23 cellular contexts compared by ENCODE assay signal in genomic region chr9:90860826-90861225, GRCh38. TPM values are rescaled to one million over a fixed set of nuclear protein-coding genes. Genes with fewer than 3 reads are reported as not detected.
DNase-seq lines count a peak whose midpoint lies in the region; ATAC-seq and TF ChIP-seq lines count a peak whose summit lies in the region.
"Had no signal": no experiment of that assay in that cellular context is flagged by ENCODE, and none has a peak within 500 bp of the region (broad histone marks: within the 10 kb centered on the region; RNA-seq: fewer than 3 reads in every experiment).

No MANE protein-coding gene starts in this region.

- peaks cover 2% of the 10 kb centered on the region for H3K27me3 ChIP-seq in CD4-positive, CD25-positive, alpha-beta regulatory T cell (ENCODE audit: control insufficient read depth, insufficient read depth, low read length)
- no peaks in the 10 kb centered on the region for H3K27me3 ChIP-seq in hepatocyte
- H3K27me3 ChIP-seq: ascending aorta, esophagus squamous epithelium had no signal

- H4K20me1 ChIP-seq in hepatocyte (ENCODE audit: insufficient read depth, poor library complexity, severe bottlenecking): no peaks in the 10 kb centered on the region

- no peak overlapping the region for H3K4me3 Mint-ChIP-seq in CD4-positive, CD25-positive, alpha-beta regulatory T cell
- H3K4me3 Mint-ChIP-seq in IgD-negative memory B cell: peak overlapping the region in 1 of 4 donors; percentile 3
- no peak overlapping the region for H3K4me3 Mint-ChIP-seq in activated T-cell treated with anti-CD3 and anti-CD28 coated beads, Interleukin-2, amount 50 U/mL, for 24 hours
- H3K4me3 Mint-ChIP-seq: activated CD4-positive, alpha-beta T cell treated with anti-CD3 and anti-CD28 coated beads for 36 hours; HFFc6; nephron progenitor cell had no signal

- H3K79me2 ChIP-seq in hepatocyte: no peaks in the 10 kb centered on the region

- H3K4me3 ChIP-seq in CD4-positive, CD25-positive, alpha-beta regulatory T cell (ENCODE audit: low read depth, low read length): no peak overlapping the region
- H3K4me3 ChIP-seq in mucosa of descending colon: no peak overlapping the region
- H3K4me3 ChIP-seq in hepatocyte: no peak overlapping the region
- H3K4me3 ChIP-seq: ascending aorta, esophagus squamous epithelium, GM12878, SJSA1 had no signal

- H3K9me3 Mint-ChIP-seq in CD4-positive, CD25-positive, alpha-beta regulatory T cell: no peaks in the 10 kb centered on the region
- H3K9me3 Mint-ChIP-seq in IgD-negative memory B cell: no peaks in the 10 kb centered on the region
- no peaks in the 10 kb centered on the region for H3K9me3 Mint-ChIP-seq in activated T-cell treated with anti-CD3 and anti-CD28 coated beads, Interleukin-2, amount 50 U/mL, for 24 hours
- H3K9me3 Mint-ChIP-seq: HFFc6, nephron progenitor cell had no signal

- H2AFZ ChIP-seq in hepatocyte: no peak overlapping the region

- H3K27ac Mint-ChIP-seq in CD4-positive, CD25-positive, alpha-beta regulatory T cell: no peak overlapping the region
- H3K27ac Mint-ChIP-seq in IgD-negative memory B cell: peak overlapping the region in 2 of 3 donors; percentile 83 to 86
- no peak overlapping the region for H3K27ac Mint-ChIP-seq in activated T-cell treated with anti-CD3 and anti-CD28 coated beads, Interleukin-2, amount 50 U/mL, for 24 hours
- H3K27ac Mint-ChIP-seq: activated CD4-positive, alpha-beta T cell treated with anti-CD3 and anti-CD28 coated beads for 36 hours; HFFc6; nephron progenitor cell; progenitor cell of endocrine pancreas had no signal

- 94% methylated on average over 7 of the region's 7 CpGs for WGBS in hepatocyte (ENCODE audit: low lambda C conversion rate, missing lambda C conversion rate)

- H3K4me1 Mint-ChIP-seq in CD4-positive, CD25-positive, alpha-beta regulatory T cell: peaks cover 4 to 16% (median 6%) of the 10 kb centered on the region in 4 donors
- peaks cover 29 to 43% (median 42%) of the 10 kb centered on the region in 3 donors for H3K4me1 Mint-ChIP-seq in IgD-negative memory B cell
- H3K4me1 Mint-ChIP-seq in activated T-cell treated with anti-CD3 and anti-CD28 coated beads, Interleukin-2, amount 50 U/mL, for 24 hours (ENCODE audit: low read depth): peaks cover 23% of the 10 kb centered on the region
- H3K4me1 Mint-ChIP-seq: nephron progenitor cell had no signal

- H3K9me2 ChIP-seq in hepatocyte (replicated peaks; ENCODE audit: insufficient read depth): no peaks in the 10 kb centered on the region

- TF ChIP-seq CTCF in mucosa of descending colon (IDR thresholded peaks at IDR 0.05): no peak
- no peak for TF ChIP-seq CTCF in hepatocyte (IDR thresholded peaks at IDR 0.05; ENCODE audit: poor library complexity)

- no peak for DNase-seq in CD4-positive, CD25-positive, alpha-beta regulatory T cell
- DNase-seq in SIG-M5 treated with dmso at 0.1 percent for 504 hours (lab: John Stamatoyannopoulos, UW; ENCODE audit: unreplicated experiment) (peak; percentile 79), mucosa of descending colon (peak in 1 of 3 donors; percentile 13), hepatocyte (ENCODE audit: low spot score) (no peak)
- DNase-seq in activated T-cell treated with anti-CD3 and anti-CD28 coated beads, Interleukin-2, amount 50 U/mL, for 24 hours: no peak
- DNase-seq: activated CD4-positive, alpha-beta T cell treated with anti-CD3 and anti-CD28 coated beads for 36 hours; activated gamma-delta T cell treated with Interleukin-2 at 50 U/mL for 16 hours; cerebellar nuclear complex; effector CD8-positive, alpha-beta T cell; esophagus squamous epithelium; HFFc6; NCI-H2029; nephron progenitor cell; T-helper 9 cell had no signal

- H3K4me1 ChIP-seq in CD4-positive, CD25-positive, alpha-beta regulatory T cell (ENCODE audit: control insufficient read depth, insufficient read depth, low read length, poor library complexity, severe bottlenecking): peaks cover 7% of the 10 kb centered on the region
- H3K4me1 ChIP-seq in mucosa of descending colon (ENCODE audit: low read depth): no peaks in the 10 kb centered on the region
- no peaks in the 10 kb centered on the region for H3K4me1 ChIP-seq in hepatocyte (ENCODE audit: insufficient read depth)
- H3K4me1 ChIP-seq: ascending aorta, esophagus squamous epithelium, SJSA1 had no signal

- H3K4me2 ChIP-seq in hepatocyte: no peak overlapping the region

- no peaks in the 10 kb centered on the region for H3K36me3 ChIP-seq in CD4-positive, CD25-positive, alpha-beta regulatory T cell (ENCODE audit: control insufficient read depth, insufficient read depth, low read length)
- H3K36me3 ChIP-seq in mucosa of descending colon (ENCODE audit: low read depth) (no peaks in the 10 kb centered on the region), hepatocyte (replicated peaks; ENCODE audit: insufficient read depth, low read depth) (no peaks in the 10 kb centered on the region)
- H3K36me3 ChIP-seq: ascending aorta, SJSA1 had no signal

- ATAC-seq in CD4-positive, CD25-positive, alpha-beta regulatory T cell (ENCODE audit: low read depth in 2 of 2): peak; percentile 25 to 32
- ATAC-seq in mucosa of descending colon (peak; percentile 9), GM18861 (IDR thresholded peaks at IDR 0.05; ENCODE audit: unreplicated experiment) (no peak), HG03378 (IDR thresholded peaks at IDR 0.05; ENCODE audit: unreplicated experiment) (no peak)
- ATAC-seq: activated CD4-positive, alpha-beta T cell treated with anti-CD3 and anti-CD28 coated beads for 36 hours; GM12878 had no signal

- H3K36me3 Mint-ChIP-seq in CD4-positive, CD25-positive, alpha-beta regulatory T cell: no peaks in the 10 kb centered on the region
- peaks cover 4% of the 10 kb centered on the region for H3K36me3 Mint-ChIP-seq in IgD-negative memory B cell
- no peaks in the 10 kb centered on the region for H3K36me3 Mint-ChIP-seq in activated T-cell treated with anti-CD3 and anti-CD28 coated beads, Interleukin-2, amount 50 U/mL, for 24 hours (ENCODE audit: low read depth)

- H3K27me3 Mint-ChIP-seq in CD4-positive, CD25-positive, alpha-beta regulatory T cell: peaks cover 4% of the 10 kb centered on the region
- no peaks in the 10 kb centered on the region for H3K27me3 Mint-ChIP-seq in IgD-negative memory B cell
- H3K27me3 Mint-ChIP-seq in activated T-cell treated with anti-CD3 and anti-CD28 coated beads, Interleukin-2, amount 50 U/mL, for 24 hours: peaks cover 7% of the 10 kb centered on the region
- H3K27me3 Mint-ChIP-seq: activated CD4-positive, alpha-beta T cell treated with anti-CD3 and anti-CD28 coated beads for 36 hours; progenitor cell of endocrine pancreas had no signal

- H3K27ac ChIP-seq in CD4-positive, CD25-positive, alpha-beta regulatory T cell (ENCODE audit: insufficient read depth, low read length, poor library complexity, severe bottlenecking): no peak overlapping the region
- H3K27ac ChIP-seq in hepatocyte: no peak overlapping the region
- H3K27ac ChIP-seq: ascending aorta, esophagus squamous epithelium, SJSA1 had no signal

- no peaks in the 10 kb centered on the region for H3K9me3 ChIP-seq in CD4-positive, CD25-positive, alpha-beta regulatory T cell (ENCODE audit: control insufficient read depth in 2 of 2, low read length in 2 of 2)
- H3K9me3 ChIP-seq in mucosa of descending colon: no peaks in the 10 kb centered on the region
- no peaks in the 10 kb centered on the region for H3K9me3 ChIP-seq in hepatocyte (ENCODE audit: low read depth)
- H3K9me3 ChIP-seq: ascending aorta, esophagus squamous epithelium, SJSA1 had no signal

- intact Hi-C loops in mucosa of descending colon (cut with DNase I, micrococcal nuclease): loop anchor here (10.0 kb wide), 2 partner anchors 716 to 1276 kb away; no protein-coding TSS in a partner anchor

RNA-seq across cellular contexts. Expression of gene SYK, which starts 59.2 kb away (rescaled TPM):
- total RNA-seq in CD4-positive, CD25-positive, alpha-beta regulatory T cell: 0.81 TPM
- polyA plus RNA-seq in CD4-positive, CD25-positive, alpha-beta regulatory T cell: under 1 TPM in 3 of 4 donors, not detected in 1; 0.13 to 0.72 (median 0.23) TPM
- polyA plus RNA-seq in IgD-negative memory B cell (314 TPM), hepatocyte (2.2 and 5.1 TPM in 2 replicates)
- total RNA-seq in mucosa of descending colon (10 to 100 TPM; 29.0 to 59.5 (median 43.4) TPM), hepatocyte (3.6 and 4.9 TPM in 2 replicates)
- total RNA-seq: G401, HFFc6, lung microvascular endothelial cell, SJSA1 had no signal

Comparison
In these comparisons a context has a peak if more than half of its experiments do, and no peak if none do; other contexts are left out.
1. ATAC-seq: peak in CD4-positive, CD25-positive, alpha-beta regulatory T cell (2 of 2) and mucosa of descending colon (single experiment); none in GM18861 (single experiment) and HG03378 (single experiment).
2. H3K27ac Mint-ChIP-seq: peak in IgD-negative memory B cell (2 of 3); none in CD4-positive, CD25-positive, alpha-beta regulatory T cell (0 of 3) and activated T-cell treated with anti-CD3 and anti-CD28 coated beads, Interleukin-2, amount 50 U/mL, for 24 hours (single experiment).